ENCODE assay signal across 21 cellular contexts in the genomic region with DNA sequence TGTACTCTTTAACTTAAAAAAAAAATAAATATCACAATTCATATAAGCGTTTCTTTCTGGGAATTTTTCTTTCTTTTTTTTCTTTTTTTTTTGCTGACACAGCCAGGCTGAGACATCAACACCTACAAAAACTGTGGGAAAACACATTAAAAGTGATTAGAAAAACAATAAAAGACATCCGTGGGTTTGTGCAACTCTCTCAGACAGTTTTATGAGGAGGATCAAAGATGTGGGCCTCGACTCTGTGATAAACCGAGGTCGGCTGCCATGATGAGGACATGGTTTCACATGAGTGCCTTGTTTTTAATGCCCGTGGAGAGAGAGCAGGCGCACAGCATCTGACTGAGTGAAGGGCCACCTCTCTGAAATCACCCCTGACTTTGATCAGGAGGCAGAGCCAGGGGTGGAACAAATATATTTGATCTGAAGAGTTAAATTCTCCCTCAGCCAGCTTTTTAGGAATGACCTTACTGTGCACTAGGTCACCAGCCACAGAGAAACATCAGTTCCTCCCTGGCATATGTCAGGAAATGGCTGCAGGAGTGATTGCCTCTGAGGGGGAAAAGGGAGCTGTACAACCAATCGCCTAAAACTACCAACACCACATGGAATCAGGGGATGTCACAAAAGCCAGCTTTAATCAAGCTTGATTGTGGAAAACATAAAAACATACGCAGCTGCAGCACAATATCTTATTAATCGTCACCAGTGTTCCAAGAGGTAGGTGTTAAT.
DNase-seq lines count a peak whose midpoint lies in the region; TF ChIP-seq lines count a peak whose summit lies in the region.
"Had no signal": no experiment of that assay in that cellular context is flagged by ENCODE, and none has a peak within 500 bp of the region (broad histone marks: within the 10 kb centered on the region; RNA-seq: fewer than 3 reads in every experiment).

No MANE protein-coding gene starts in this region.

- H3K27ac Mint-ChIP-seq in activated T-cell treated with anti-CD3 and anti-CD28 coated beads, Interleukin-2, amount 50 U/mL, for 24 hours: peak overlapping the region; percentile 88
- peak overlapping the region; percentile 16 for H3K27ac Mint-ChIP-seq in endothelial cell (ENCODE audit: unreplicated experiment)
- peak overlapping the region; percentile 28 for H3K27ac Mint-ChIP-seq in neural crest cell (ENCODE audit: unreplicated experiment)
- H3K27ac Mint-ChIP-seq: CD14-positive monocyte; stimulated activated naive B cell treated with anti-CD40 and anti-IgM and Interleukin-4, amounts not matched to agents 10 μg/mL and 1 μg/mL and 100 μg/mL, for 72 hours had no signal

- no peaks in the 10 kb centered on the region for H3K9me3 ChIP-seq in transverse colon
- H3K9me3 ChIP-seq: adrenal gland, Peyer's patch, right atrium auricular region had no signal

- H3K4me3 ChIP-seq in dorsolateral prefrontal cortex: no peak overlapping the region
- H3K4me3 ChIP-seq in transverse colon: no peak overlapping the region
- H3K4me3 ChIP-seq: adrenal gland, Peyer's patch, right atrium auricular region had no signal

- TF ChIP-seq EP300 in transverse colon (IDR thresholded peaks at IDR 0.05; ENCODE audit: low read depth): no peak

- no peaks in the 10 kb centered on the region for H3K36me3 ChIP-seq in transverse colon
- H3K36me3 ChIP-seq: adrenal gland, Peyer's patch, right atrium auricular region had no signal

- H3K4me3 Mint-ChIP-seq in activated T-cell treated with anti-CD3 and anti-CD28 coated beads, Interleukin-2, amount 50 U/mL, for 24 hours: peak overlapping the region; percentile 19
- H3K4me3 Mint-ChIP-seq in endothelial cell (ENCODE audit: unreplicated experiment) (no peak overlapping the region), neural crest cell (no peak overlapping the region)
- H3K4me3 Mint-ChIP-seq: CD14-positive monocyte; effector memory CD8-positive, alpha-beta T cell; stimulated activated naive B cell treated with anti-CD40 and anti-IgM and Interleukin-4, amounts not matched to agents 10 μg/mL and 1 μg/mL and 100 μg/mL, for 72 hours had no signal

- in situ Hi-C loops in KBM-7 (cut with MboI; ENCODE audit: low pct_unique_long_range_greater_than_20kb, low sequenced_read_pairs) (no loop called here), transverse colon (cut with MboI; ENCODE audit: low pct_ligation_motif_present in 1 of 4, low pct_unique_long_range_greater_than_20kb in 1 of 4, low sequenced_read_pairs in 3 of 4) (no loop called here)

- H3K36me3 Mint-ChIP-seq in activated T-cell treated with anti-CD3 and anti-CD28 coated beads, Interleukin-2, amount 50 U/mL, for 24 hours (ENCODE audit: low read depth): peaks cover 69% of the 10 kb centered on the region
- H3K36me3 Mint-ChIP-seq in endothelial cell (ENCODE audit: low read depth, unreplicated experiment): no peaks in the 10 kb centered on the region
- H3K36me3 Mint-ChIP-seq in neural crest cell (ENCODE audit: low read depth): peaks cover 9% of the 10 kb centered on the region

- H3K27me3 ChIP-seq in dorsolateral prefrontal cortex (no peaks in the 10 kb centered on the region), transverse colon (no peaks in the 10 kb centered on the region)
- H3K27me3 ChIP-seq: adrenal gland, Peyer's patch, right atrium auricular region had no signal

- H3K9me3 Mint-ChIP-seq in activated T-cell treated with anti-CD3 and anti-CD28 coated beads, Interleukin-2, amount 50 U/mL, for 24 hours: no peaks in the 10 kb centered on the region
- H3K9me3 Mint-ChIP-seq in endothelial cell (ENCODE audit: unreplicated experiment) (no peaks in the 10 kb centered on the region), neural crest cell (no peaks in the 10 kb centered on the region)
- H3K9me3 Mint-ChIP-seq: CD14-positive monocyte; effector memory CD8-positive, alpha-beta T cell; type B pancreatic cell had no signal

- no peaks in the 10 kb centered on the region for H3K27me3 Mint-ChIP-seq in activated T-cell treated with anti-CD3 and anti-CD28 coated beads, Interleukin-2, amount 50 U/mL, for 24 hours
- H3K27me3 Mint-ChIP-seq in endothelial cell (ENCODE audit: unreplicated experiment) (peaks cover 4% of the 10 kb centered on the region), neural crest cell (ENCODE audit: low read depth) (no peaks in the 10 kb centered on the region)
- H3K27me3 Mint-ChIP-seq: effector memory CD8-positive, alpha-beta T cell; stimulated activated naive B cell treated with anti-CD40 and anti-IgM and Interleukin-4, amounts not matched to agents 10 μg/mL and 1 μg/mL and 100 μg/mL, for 72 hours; type B pancreatic cell had no signal

- peaks cover 84% of the 10 kb centered on the region for H3K4me1 Mint-ChIP-seq in activated T-cell treated with anti-CD3 and anti-CD28 coated beads, Interleukin-2, amount 50 U/mL, for 24 hours (ENCODE audit: low read depth)
- peaks cover 26% of the 10 kb centered on the region for H3K4me1 Mint-ChIP-seq in endothelial cell (ENCODE audit: unreplicated experiment)
- H3K4me1 Mint-ChIP-seq in neural crest cell: peaks cover 42% of the 10 kb centered on the region

- whole genome bisulfite sequencing in transverse colon (ENCODE audit: low coverage in 1 of 2), 2 donors: 77 to 83% methylated on average over 4 to 10 of the region's 10 CpGs

- TF ChIP-seq POLR2A in transverse colon (IDR thresholded peaks at IDR 0.05): no peak

- TF ChIP-seq CTCF in endothelial cell (IDR thresholded peaks at IDR 0.05; ENCODE audit: unreplicated experiment): no peak
- no peak for TF ChIP-seq CTCF in neural crest cell (conservative IDR thresholded peaks at IDR 0.05)
- no peak for TF ChIP-seq CTCF in dorsolateral prefrontal cortex (IDR thresholded peaks at IDR 0.05 in 54 of 56, conservative IDR thresholded peaks at IDR 0.05 in 2 of 56; ENCODE audit: low read depth in 1 of 56, partially characterized antibody in 56 of 56)
- TF ChIP-seq CTCF in transverse colon (IDR thresholded peaks at IDR 0.05): no peak

- DNase-seq in activated T-cell treated with anti-CD3 and anti-CD28 coated beads, Interleukin-2, amount 50 U/mL, for 24 hours: no peak
- no peak for DNase-seq in activated T-cell treated with anti-CD3 and anti-CD28 coated beads for 4 hours
- peak; percentile 30 for DNase-seq in KBM-7
- DNase-seq in endothelial cell (ENCODE audit: low spot score): no peak
- no peak for DNase-seq in neural crest cell (ENCODE audit: low read depth, low spot score)
- no peak for DNase-seq in dorsolateral prefrontal cortex
- DNase-seq in transverse colon: no peak
- DNase-seq in activated CD4-positive, CD25-positive, alpha-beta regulatory T cell treated with anti-CD3 and anti-CD28 coated beads, Interleukin-2, amount 50 U/mL, for 72 hours: no peak
- DNase-seq: activated CD4-positive, alpha-beta T cell treated with anti-CD3 and anti-CD28 coated beads for 1 hour; adrenal gland; caudate nucleus; DMS79; effector memory CD8-positive, alpha-beta T cell; Kasumi-1; mammary epithelial cell; NCI-H2171; Peyer's patch; stimulated activated naive B cell treated with anti-CD40 and anti-IgM and Interleukin-4, amounts not matched to agents 10 μg/mL and 1 μg/mL and 100 μg/mL, for 72 hours had no signal

- no peak overlapping the region for H3K27ac ChIP-seq in dorsolateral prefrontal cortex
- no peak overlapping the region for H3K27ac ChIP-seq in transverse colon
- H3K27ac ChIP-seq: adrenal gland, Peyer's patch, right atrium auricular region had no signal

- H3K4me1 ChIP-seq in transverse colon: no peaks in the 10 kb centered on the region
- H3K4me1 ChIP-seq: adrenal gland, Peyer's patch, right atrium auricular region had no signal

- intact Hi-C loops in dorsolateral prefrontal cortex (cut with DNase I) (no loop called here), transverse colon (cut with DNase I; ENCODE audit: low total_unique reads) (no loop called here)

Comparison
In these comparisons a context has a peak if more than half of its experiments do, and no peak if none do; other contexts are left out.
1. H3K27ac Mint-ChIP-seq: peak in every context shown above with its lines; median percentile 88 in activated T-cell treated with anti-CD3 and anti-CD28 coated beads, Interleukin-2, amount 50 U/mL, for 24 hours; 28 in neural crest cell; 16 in endothelial cell.